Comparison of ENCODE assay signal across 12 cellular contexts in genomic region chr15:96428742-96429141, GRCh38.
DNase-seq lines count a peak whose midpoint lies in the region; ATAC-seq and TF ChIP-seq lines count a peak whose summit lies in the region.
"Had no signal": no experiment of that assay in that cellular context is flagged by ENCODE, and none has a peak within 500 bp of the region (broad histone marks: within the 10 kb centered on the region; RNA-seq: fewer than 3 reads in every experiment).

No MANE protein-coding gene starts in this region.

- H3K9me3 ChIP-seq in HEK293 (ENCODE audit: control insufficient read depth, insufficient read depth, low read depth, low read length), result no peaks in the 10 kb centered on the region
- H3K9me3 ChIP-seq in left ventricle myocardium inferior (replicated peaks), result no peaks in the 10 kb centered on the region
- H3K9me3 ChIP-seq in stomach, result no peaks in the 10 kb centered on the region

- CTCF ChIA-PET in HEK293 (lab: Yijun Ruan, JAX), result interaction anchor here (0.6 to 0.7 kb wide), 2 partner anchors 12 to 119 kb away, joined by 3 to 5 read pairs; no protein-coding TSS in a partner anchor

- H3K36me3 ChIP-seq in HEK293 (ENCODE audit: control insufficient read depth in 2 of 2, insufficient read depth in 1 of 2, low read length in 2 of 2) (no peaks in the 10 kb centered on the region), left ventricle myocardium inferior (no peaks in the 10 kb centered on the region), stomach (no peaks in the 10 kb centered on the region)

- POLR2A ChIA-PET in HEK293 (lab: Yijun Ruan, JAX), result interaction anchor here (0.6 kb wide), 1 partner anchor 963 kb away, joined by 3 read pairs; no protein-coding TSS in a partner anchor

- TF ChIP-seq CTCF in HEK293 (tag by site-specific recombination; IDR thresholded peaks at IDR 0.05) (no peak), left ventricle myocardium inferior (IDR thresholded peaks at IDR 0.05; ENCODE audit: borderline replicate concordance) (no peak), stomach (IDR thresholded peaks at IDR 0.05) (no peak)

- H3K4me1 ChIP-seq in HEK293 (ENCODE audit: control insufficient read depth, insufficient read depth, low read length), result no peaks in the 10 kb centered on the region
- peaks cover 9% of the 10 kb centered on the region for H3K4me1 ChIP-seq in left ventricle myocardium inferior
- H3K4me1 ChIP-seq in stomach, result peaks cover 0 to 4% (median 0%) of the 10 kb centered on the region in 4 donors

- no peak for TF ChIP-seq POLR2A in stomach (IDR thresholded peaks at IDR 0.05)

- no peak overlapping the region for H3K27ac ChIP-seq in HEK293 (ENCODE audit: extremely low read depth, low read depth, low read length)
- H3K27ac ChIP-seq in left ventricle myocardium inferior (replicated peaks), result peak overlapping the region; percentile 62
- H3K27ac ChIP-seq in stomach, result peak overlapping the region in 2 of 5 donors; percentile 28 to 43

- H3K4me3 ChIP-seq in HEK293 (ENCODE audit: low read depth, low read length) (no peak overlapping the region), left ventricle myocardium inferior (no peak overlapping the region), stomach (no peak overlapping the region)

- peak; percentile 13 for TF ChIP-seq EP300 in stomach (IDR thresholded peaks at IDR 0.05)

- H3K27me3 ChIP-seq in left ventricle myocardium inferior (ENCODE audit: low read depth) (peaks cover 13% of the 10 kb centered on the region), stomach (no peaks in the 10 kb centered on the region)

- no peak for ATAC-seq in HG03039 (IDR thresholded peaks at IDR 0.05; ENCODE audit: unreplicated experiment)

- DNase-seq in amniotic stem cell (lab: John Stamatoyannopoulos, UW) (peak; percentile 84), left ventricle myocardium inferior (no peak), stomach (no peak), medulla oblongata (ENCODE audit: extremely low spot score) (no peak), NCI-H2107 treated with DMSO at 0.1 percent for 48 hours (lab: John Stamatoyannopoulos, UW; ENCODE audit: unreplicated experiment) (no peak)
- DNase-seq in activated CD4-positive, alpha-beta T cell treated with anti-CD3 and anti-CD28 coated beads, Interleukin-2, amount 50 U/mL, for 48 hours, result no peak
- DNase-seq: activated CD4-positive, alpha-beta T cell treated with anti-CD3 and anti-CD28 coated beads for 48 hours; GF-D8; glutamatergic neuron; RPMI8226 had no signal

- intact Hi-C loops in left ventricle myocardium inferior (cut with micrococcal nuclease), result no loop called here
- intact Hi-C loops in stomach (cut with DNase I; ENCODE audit: low total_unique reads), result no loop called here

TF ChIP-seq in HEK293, 187 proteins besides CTCF, POLR2A, EP300 and RAD21 (continues in another document):
- TF ChIP-seq ZNF366 (tag by site-specific recombination; conservative IDR thresholded peaks at IDR 0.05), result 0 out of 2 replicates have a peak, but pooled peaks have one; percentile 27
- 0 out of 2 replicates have a peak, but pooled peaks have one; percentile 68 for TF ChIP-seq ZNF660 (tag by site-specific recombination; IDR thresholded peaks at IDR 0.05)
- TF ChIP-seq ZNF558 (tag by site-specific recombination; IDR thresholded peaks at IDR 0.05), result 0 out of 2 replicates have a peak, but pooled peaks have one; percentile 42
- peak; percentile 34; the same call in 1 of the 2 replicates for TF ChIP-seq ATF2 (tag by site-specific recombination; IDR thresholded peaks at IDR 0.05; ENCODE audit: low read depth)
- TF ChIP-seq INSM2 (tag by site-specific recombination; IDR thresholded peaks at IDR 0.05), result 0 out of 2 replicates have a peak, but pooled peaks have one; percentile 60
- peak; percentile 55; the same call in 1 of the 2 replicates for TF ChIP-seq SP7 (tag by site-specific recombination; IDR thresholded peaks at IDR 0.05)
- 0 out of 2 replicates have a peak, but pooled peaks have one; percentile 49 for TF ChIP-seq ZFP37 (tag by site-specific recombination; IDR thresholded peaks at IDR 0.05)
- peak; percentile 91 for TF ChIP-seq ZNF629 (tag by site-specific recombination; IDR thresholded peaks at IDR 0.05)
- no peak for TF ChIP-seq AEBP2 (tag by site-specific recombination; IDR thresholded peaks at IDR 0.05; ENCODE audit: borderline replicate concordance)
- TF ChIP-seq ZNF335 (tag by site-specific recombination; conservative IDR thresholded peaks at IDR 0.05), result peak; percentile 64
- peak; percentile 46; the same call in 1 of the 2 replicates for TF ChIP-seq ZNF692 (tag by site-specific recombination; IDR thresholded peaks at IDR 0.05)
- TF ChIP-seq REST (tag by site-specific recombination; IDR thresholded peaks at IDR 0.05), result no peak
- TF ChIP-seq ZNF529 (tag by site-specific recombination; IDR thresholded peaks at IDR 0.05; ENCODE audit: insufficient replicate concordance), result no peak
- TF ChIP-seq ZBTB20 (tag by site-specific recombination; IDR thresholded peaks at IDR 0.05), result no peak
- no peak for TF ChIP-seq SCRT2 (tag by site-specific recombination; IDR thresholded peaks at IDR 0.05)
- TF ChIP-seq ZNF184 (tag by site-specific recombination; IDR thresholded peaks at IDR 0.05), result 0 out of 2 replicates have a peak, but pooled peaks have one; percentile 45
